Comparison of ENCODE assay signal across 30 cellular contexts in genomic region chr3:10930641-10931040, GRCh38.
"Had no signal": no experiment of that assay in that cellular context is flagged by ENCODE, and none has a peak within 500 bp of the region (broad histone marks: within the 10 kb centered on the region; RNA-seq: fewer than 3 reads in every experiment).

No MANE protein-coding gene starts in this region.

- H3K4me1 ChIP-seq: breast epithelium, colonic mucosa, left ventricle myocardium inferior, prostate gland, transverse colon had no signal

- H3K4me2 ChIP-seq: SK-N-SH had no signal

- H3K9ac ChIP-seq: SK-N-SH had no signal

- H3K4me3 Mint-ChIP-seq: activated T-helper 1 cell treated with anti-CD3 and anti-CD28 coated beads, Interleukin-12 subunit alpha, Interleukin-12 subunit beta, Interleukin-2, Interleukin-4 antibody, amounts not matched to agents 30 ng/mL and 10 ng/mL and 1 ng/mL, durations not matched to agents 14 hours and 24 hours and 36 hours; nephron progenitor cell; T-helper 1 cell treated with Interleukin-12 subunit alpha and Interleukin-12 subunit beta and Interleukin-4 antibody, amounts not matched to agents 30 μg/mL and 1 μg/mL, for 36 hours had no signal

- H3K9me3 Mint-ChIP-seq: activated T-helper 1 cell treated with anti-CD3 and anti-CD28 coated beads, Interleukin-12 subunit alpha, Interleukin-12 subunit beta, Interleukin-2, Interleukin-4 antibody, amounts not matched to agents 30 ng/mL and 10 ng/mL and 1 ng/mL, durations not matched to agents 14 hours and 24 hours and 36 hours; nephron progenitor cell; T-helper 1 cell treated with Interleukin-12 subunit alpha and Interleukin-12 subunit beta and Interleukin-4 antibody, amounts not matched to agents 30 μg/mL and 1 μg/mL, for 36 hours had no signal

- H3K27ac ChIP-seq: breast epithelium, colonic mucosa, left ventricle myocardium inferior, ovary, prostate gland, testis, transverse colon, vagina, VCaP had no signal

- FAIRE-seq: frontal cortex, TTC549 had no signal

- H3K4me3 ChIP-seq: breast epithelium, colonic mucosa, left ventricle myocardium inferior, lung, mucosa of descending colon, ovary, prostate gland, testis, transverse colon, vagina had no signal

- H3K9me3 ChIP-seq: breast epithelium, colonic mucosa, left ventricle myocardium inferior, mucosa of descending colon, ovary, prostate gland, SK-N-SH, testis, transverse colon, vagina had no signal

- H3K36me3 ChIP-seq: breast epithelium, colonic mucosa, left ventricle myocardium inferior, ovary, prostate gland, transverse colon, vagina had no signal

- H3K27me3 ChIP-seq: breast epithelium, colonic mucosa, ovary, testis, transverse colon, vagina had no signal

- H3K27ac Mint-ChIP-seq: activated T-helper 1 cell treated with anti-CD3 and anti-CD28 coated beads, Interleukin-12 subunit alpha, Interleukin-12 subunit beta, Interleukin-2, Interleukin-4 antibody, amounts not matched to agents 30 ng/mL and 10 ng/mL and 1 ng/mL, durations not matched to agents 14 hours and 24 hours and 36 hours; nephron progenitor cell; T-helper 1 cell treated with Interleukin-12 subunit alpha and Interleukin-12 subunit beta and Interleukin-4 antibody, amounts not matched to agents 30 μg/mL and 1 μg/mL, for 36 hours had no signal

- DNase-seq: activated CD4-positive, alpha-beta T cell treated with anti-CD3 and anti-CD28 coated beads for 4 hours; activated CD4-positive, alpha-beta T cell treated with anti-CD3 and anti-CD28 coated beads, Interleukin-2, amount 50 U/mL, for 4 hours; activated gamma-delta T cell treated with Interleukin-2 at 50 U/mL for 16 hours; activated T-cell treated with anti-CD3 and anti-CD28 coated beads for 4 hours; amniotic stem cell; cerebellar nuclear complex; colonic mucosa; effector memory CD4-positive, alpha-beta T cell; left ventricle myocardium inferior; mesendoderm; mucosa of descending colon; nephron progenitor cell; retina; SK-N-SH; stimulated activated CD4-positive, alpha-beta T cell treated with anti-CD3 and anti-CD28 coated beads, Interleukin-2, amount 100 ng/mL, for 48 hours; stimulated activated naive CD4-positive, alpha-beta T cell treated with Interleukin-2 at 50 U/mL for 16 hours; SW 1271; T-helper 9 cell; transverse colon had no signal

- H3K4me1 Mint-ChIP-seq: nephron progenitor cell had no signal
